Comparison of ENCODE assay signal across 10 cellular contexts in genomic region chr12:92702754-92703679, GRCh38. TPM values are rescaled to one million over a fixed set of nuclear protein-coding genes. Genes with fewer than 3 reads are reported as not detected.
A peak's percentile ranks its signal among the peaks of the same experiment; 100 is the strongest.
DNase-seq lines count a peak whose midpoint lies in the region; ATAC-seq lines count a peak whose summit lies in the region.
"Had no signal": no experiment of that assay in that cellular context is flagged by ENCODE, and none has a peak within 500 bp of the region (broad histone marks: within the 10 kb centered on the region; RNA-seq: fewer than 3 reads in every experiment).

PLEKHG7 (plus strand) TSS chr12:92702989; CDS start chr12:92706632, 3,643 bp downstream.

- H2AFZ ChIP-seq in mesenchymal stem cell (ENCODE audit: low read depth, low read length): no peak within 1 kb of the TSS

- no peaks in the 10 kb centered on the region for H3K27me3 ChIP-seq in mesenchymal stem cell (ENCODE audit: control insufficient read depth in 1 of 2, insufficient read depth in 1 of 2, low read length in 2 of 2)

- no peak within 1 kb of the TSS for H2AK5ac ChIP-seq in mesenchymal stem cell (ENCODE audit: low read length, severe bottlenecking)

- no peak within 1 kb of the TSS for H4K91ac ChIP-seq in mesenchymal stem cell (ENCODE audit: low read length)

- WGBS in mesenchymal stem cell: 91% methylated on average over 8 of the region's 8 CpGs

- ATAC-seq in GM18517 (IDR thresholded peaks at IDR 0.05; ENCODE audit: unreplicated experiment) (peak; percentile 93), GM21825 (IDR thresholded peaks at IDR 0.05; ENCODE audit: unreplicated experiment) (peak; percentile 92)

- no peak within 1 kb of the TSS for H2BK12ac ChIP-seq in mesenchymal stem cell (ENCODE audit: low read length in 2 of 2)

- no peak within 1 kb of the TSS for H3K4me3 ChIP-seq in mesenchymal stem cell (ENCODE audit: insufficient read depth in 1 of 2, low read depth in 1 of 2, low read length in 2 of 2)

- H2BK5ac ChIP-seq in mesenchymal stem cell (ENCODE audit: low read depth, low read length, poor library complexity, severe bottlenecking): no peak within 1 kb of the TSS

- no peaks in the 10 kb centered on the region for H3K36me3 ChIP-seq in mesenchymal stem cell (ENCODE audit: control insufficient read depth in 1 of 2, insufficient read depth in 2 of 2, low read depth in 1 of 2, low read length in 2 of 2)

- DNase-seq in LoVo (ENCODE audit: low spot score): peak; percentile 77
- no peak for DNase-seq in mesenchymal stem cell
- no peak for DNase-seq in NCI-H446 treated with DMSO at 0.1 percent for 48 hours (lab: John Stamatoyannopoulos, UW)
- DNase-seq in stimulated activated naive CD4-positive, alpha-beta T cell (lab: John Stamatoyannopoulos, UW): no peak
- DNase-seq in T1000 (lab: John Stamatoyannopoulos, UW): no peak
- no peak for DNase-seq in NCI-H1436 treated with DMSO at 0.1 percent for 48 hours (lab: John Stamatoyannopoulos, UW)
- DNase-seq: activated naive CD8-positive, alpha-beta T cell treated with anti-CD3 and anti-CD28 coated beads, Interleukin-2, amount 10 ng/mL, durations not matched to agents 7 days and 5 days had no signal

- H3K4ac ChIP-seq in mesenchymal stem cell (ENCODE audit: low read depth in 1 of 2, low read length in 2 of 2): no peak within 1 kb of the TSS

- H3K14ac ChIP-seq in mesenchymal stem cell (ENCODE audit: low read length in 2 of 2): no peak within 1 kb of the TSS

- no peak within 1 kb of the TSS for H3K18ac ChIP-seq in mesenchymal stem cell (ENCODE audit: low read depth in 1 of 2, low read length in 2 of 2)

- no peaks in the 10 kb centered on the region for H3K9me3 ChIP-seq in mesenchymal stem cell (ENCODE audit: control insufficient read depth, low read length)

- H3K79me1 ChIP-seq in mesenchymal stem cell (replicated peaks; ENCODE audit: low read length, poor library complexity, severe bottlenecking): no peaks in the 10 kb centered on the region

- no peak within 1 kb of the TSS for H3K9ac ChIP-seq in mesenchymal stem cell (ENCODE audit: low read length)

- H2BK15ac ChIP-seq in mesenchymal stem cell (ENCODE audit: low read depth, poor library complexity, severe bottlenecking): no peak within 1 kb of the TSS

- H3K4me2 ChIP-seq in mesenchymal stem cell (ENCODE audit: low read length, poor library complexity, severe bottlenecking): peak within 1 kb of the TSS; percentile 35

- H3K4me1 ChIP-seq in mesenchymal stem cell (ENCODE audit: control insufficient read depth, insufficient read depth, low read depth, low read length): peaks cover 3% of the 10 kb centered on the region

- no peak within 1 kb of the TSS for H4K8ac ChIP-seq in mesenchymal stem cell (ENCODE audit: low read length)

- no peak within 1 kb of the TSS for H3K27ac ChIP-seq in mesenchymal stem cell (ENCODE audit: low read length, poor library complexity, severe bottlenecking)

- no peak within 1 kb of the TSS for H3K23ac ChIP-seq in mesenchymal stem cell (ENCODE audit: low read length in 2 of 2)

- no peak within 1 kb of the TSS for H2BK120ac ChIP-seq in mesenchymal stem cell (ENCODE audit: low read depth, low read length)

RNA-seq across cellular contexts. Expression of gene PLEKHG7, which starts in this region (rescaled TPM):
- not detected for polyA plus RNA-seq in mesenchymal stem cell (2013, experiment 1 of 2)
- not detected for polyA plus RNA-seq in mesenchymal stem cell (2013, experiment 2 of 2)
- polyA plus RNA-seq: neural cell had no signal
